Comparison of ENCODE assay signal across 1 cellular context in the genomic region with DNA sequence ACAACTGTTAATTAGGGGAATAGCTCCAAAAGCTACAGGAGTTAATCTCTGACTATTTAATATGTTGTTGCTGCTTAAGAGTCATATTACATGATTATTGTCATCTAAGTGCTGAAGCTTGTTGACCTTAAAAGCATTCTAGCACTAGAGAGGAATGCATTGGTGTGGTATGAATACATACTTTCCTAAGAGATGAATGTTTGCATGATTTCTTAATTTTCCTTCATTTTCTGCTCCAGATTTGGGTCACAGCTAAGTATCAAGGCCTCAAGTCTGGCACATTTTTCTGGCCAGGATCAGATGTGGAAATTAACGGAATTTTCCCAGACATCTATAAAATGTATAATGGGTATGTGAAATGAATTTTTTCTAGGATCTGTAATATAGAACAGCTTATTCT.
TF ChIP-seq lines count a peak whose summit lies in the region.

No MANE protein-coding gene starts in this region.

TF ChIP-seq in SK-N-SH treated with all-trans-retinoic acid at 6 μM for 48 hours, 23 proteins besides CTCF, POLR2A, EP300 and RAD21 (continued from another document):
- TF ChIP-seq, protein P1, sequence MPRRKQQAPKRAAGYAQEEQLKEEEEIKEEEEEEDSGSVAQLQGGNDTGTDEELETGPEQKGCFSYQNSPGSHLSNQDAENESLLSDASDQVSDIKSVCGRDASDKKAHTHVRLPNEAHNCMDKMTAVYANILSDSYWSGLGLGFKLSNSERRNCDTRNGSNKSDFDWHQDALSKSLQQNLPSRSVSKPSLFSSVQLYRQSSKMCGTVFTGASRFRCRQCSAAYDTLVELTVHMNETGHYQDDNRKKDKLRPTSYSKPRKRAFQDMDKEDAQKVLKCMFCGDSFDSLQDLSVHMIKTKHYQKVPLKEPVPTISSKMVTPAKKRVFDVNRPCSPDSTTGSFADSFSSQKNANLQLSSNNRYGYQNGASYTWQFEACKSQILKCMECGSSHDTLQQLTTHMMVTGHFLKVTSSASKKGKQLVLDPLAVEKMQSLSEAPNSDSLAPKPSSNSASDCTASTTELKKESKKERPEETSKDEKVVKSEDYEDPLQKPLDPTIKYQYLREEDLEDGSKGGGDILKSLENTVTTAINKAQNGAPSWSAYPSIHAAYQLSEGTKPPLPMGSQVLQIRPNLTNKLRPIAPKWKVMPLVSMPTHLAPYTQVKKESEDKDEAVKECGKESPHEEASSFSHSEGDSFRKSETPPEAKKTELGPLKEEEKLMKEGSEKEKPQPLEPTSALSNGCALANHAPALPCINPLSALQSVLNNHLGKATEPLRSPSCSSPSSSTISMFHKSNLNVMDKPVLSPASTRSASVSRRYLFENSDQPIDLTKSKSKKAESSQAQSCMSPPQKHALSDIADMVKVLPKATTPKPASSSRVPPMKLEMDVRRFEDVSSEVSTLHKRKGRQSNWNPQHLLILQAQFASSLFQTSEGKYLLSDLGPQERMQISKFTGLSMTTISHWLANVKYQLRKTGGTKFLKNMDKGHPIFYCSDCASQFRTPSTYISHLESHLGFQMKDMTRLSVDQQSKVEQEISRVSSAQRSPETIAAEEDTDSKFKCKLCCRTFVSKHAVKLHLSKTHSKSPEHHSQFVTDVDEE (CRISPR knock-in tag; IDR thresholded peaks at IDR 0.05) = no peak
- TF ChIP-seq PPARA (CRISPR knock-in tag; IDR thresholded peaks at IDR 0.05; ENCODE audit: borderline replicate concordance) = no peak
